In the genomic region with DNA sequence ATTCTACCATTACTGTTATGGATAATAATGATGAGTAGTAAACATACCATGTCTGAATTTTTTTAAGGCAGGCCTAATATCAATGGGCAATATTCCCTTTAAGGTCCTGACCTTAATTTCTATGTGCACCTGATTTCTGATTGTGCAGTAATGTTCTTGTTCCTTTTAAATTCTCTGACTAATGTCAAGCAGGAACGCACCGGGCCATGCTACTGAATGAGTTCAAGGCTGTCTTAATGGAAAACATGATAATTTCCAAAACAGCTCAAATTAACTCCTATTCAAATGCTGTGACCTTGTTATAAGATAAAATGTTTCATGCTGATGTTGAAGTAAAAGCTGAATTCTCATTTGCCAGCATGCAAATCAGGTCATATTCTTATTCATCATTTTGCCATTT, we compare ENCODE assay signal across 12 cellular contexts. TPM values are rescaled to one million over a fixed set of nuclear protein-coding genes. Genes with fewer than 3 reads are reported as not detected.
"Had no signal": no experiment of that assay in that cellular context is flagged by ENCODE, and none has a peak within 500 bp of the region (broad histone marks: within the 10 kb centered on the region; RNA-seq: fewer than 3 reads in every experiment).

No MANE protein-coding gene starts in this region.

- FAIRE-seq: HepG2 had no signal

- H3K9me3 ChIP-seq: HAP-1 had no signal

- H3K9ac ChIP-seq: GM23248, KMS-11 had no signal

- H3K4me3 ChIP-seq: GM23248, HAP-1 had no signal

- H3K36me3 ChIP-seq: HAP-1 had no signal

- H3K4me3 Mint-ChIP-seq: HFFc6, IgD-negative memory B cell had no signal

- H3K4me2 ChIP-seq: KMS-11 had no signal

- H3K4me1 ChIP-seq: HAP-1 had no signal

- H3K27me3 Mint-ChIP-seq: IgD-negative memory B cell had no signal

- ATAC-seq: HCT116, HepG2 had no signal

- DNase-seq: GM23248, GOT3, H7, HFFc6, KBM-7 had no signal

- H3K27ac Mint-ChIP-seq: HFFc6, IgD-negative memory B cell had no signal

- H3K27ac ChIP-seq: GM23248, HL-60, KMS-11 had no signal

- H2AFZ ChIP-seq: GM23248 had no signal

RNA-seq across cellular contexts. Expression of gene TAS2R46, which starts 6.8 kb away (rescaled TPM):
- total RNA-seq: GM23248, HT1080 had no signal
- polyA plus RNA-seq: GM23248, IgD-negative memory B cell had no signal

RNA-seq across cellular contexts. Expression of gene TAS2R31, which starts 24.1 kb away (rescaled TPM):
- polyA plus RNA-seq: IgD-negative memory B cell had no signal

RNA-seq across cellular contexts. Expression of gene TAS2R19, which starts 32.9 kb away (rescaled TPM):
- polyA plus RNA-seq: GM23248, IgD-negative memory B cell had no signal

RNA-seq across cellular contexts. Expression of gene TAS2R43, which starts 36.8 kb away (rescaled TPM):
- total RNA-seq: GM23248, H7, HFFc6, HT1080 had no signal
- polyA plus RNA-seq: GM23248, IgD-negative memory B cell had no signal

RNA-seq across cellular contexts. Expression of gene TAS2R20, which starts 57.2 kb away (rescaled TPM):
- polyA plus RNA-seq: GM23248, IgD-negative memory B cell had no signal
